Comparison of ENCODE assay signal across 18 cellular contexts in the genomic region with DNA sequence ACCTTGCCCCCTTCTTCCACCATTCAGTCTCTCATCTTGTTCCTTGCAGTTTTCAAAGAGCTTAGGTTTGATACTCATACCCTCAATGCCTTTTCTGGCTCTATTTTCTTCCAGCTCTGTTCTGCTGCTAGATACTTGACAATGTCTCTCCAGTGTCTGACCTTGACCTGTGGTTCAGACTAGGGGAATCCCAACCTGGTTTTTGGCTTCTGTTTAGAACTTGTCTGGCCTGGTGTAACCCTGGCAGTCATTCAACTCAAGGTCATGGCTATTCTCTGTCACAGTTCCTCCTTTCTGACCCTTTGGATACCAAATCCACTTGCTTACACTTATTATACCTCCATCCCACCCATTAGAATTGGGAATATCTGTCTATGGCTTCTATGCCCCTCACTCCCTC. TPM values are rescaled to one million over a fixed set of nuclear protein-coding genes. Genes with fewer than 3 reads are reported as not detected.
A peak's percentile ranks its signal among the peaks of the same experiment; 100 is the strongest.
DNase-seq lines count a peak whose midpoint lies in the region; ATAC-seq, FAIRE-seq and TF ChIP-seq lines count a peak whose summit lies in the region.
"Had no signal": no experiment of that assay in that cellular context is flagged by ENCODE, and none has a peak within 500 bp of the region (broad histone marks: within the 10 kb centered on the region; RNA-seq: fewer than 3 reads in every experiment).

No MANE protein-coding gene starts in this region.

- H3K27ac Mint-ChIP-seq in activated CD4-positive, alpha-beta memory T cell treated with anti-CD3 and anti-CD28 coated beads for 36 hours: no peak overlapping the region
- H3K27ac Mint-ChIP-seq in Caco-2 (ENCODE audit: unreplicated experiment): no peak overlapping the region
- H3K27ac Mint-ChIP-seq: CD4-positive, CD25-positive, alpha-beta regulatory T cell; GM23338 had no signal

- POLR2A ChIA-PET in HepG2 (lab: Yijun Ruan, JAX) (no interaction called here), Caco-2 (lab: Charles Lee) (no interaction called here)
- POLR2A ChIA-PET in activated CD4-positive, alpha-beta memory T cell treated with anti-CD3 and anti-CD28 coated beads for 36 hours (lab: Charles Lee): no interaction called here

- H4K20me1 ChIP-seq in HepG2 (ENCODE audit: insufficient read depth, low read length): no peaks in the 10 kb centered on the region
- H4K20me1 ChIP-seq: BLaER1 treated with 17β-estradiol and CSF1 and Interleukin-3, amounts not matched to agents 10 nM and 100 nM had no signal

- no peak overlapping the region for H3K4me3 Mint-ChIP-seq in activated CD4-positive, alpha-beta memory T cell treated with anti-CD3 and anti-CD28 coated beads for 36 hours
- H3K4me3 Mint-ChIP-seq in Caco-2 (ENCODE audit: unreplicated experiment): no peak overlapping the region
- H3K4me3 Mint-ChIP-seq: CD4-positive, CD25-positive, alpha-beta regulatory T cell; GM23338 had no signal

- TF ChIP-seq EP300 in HepG2 (IDR thresholded peaks at IDR 0.05; ENCODE audit: low read depth in 2 of 2, low read length in 2 of 2) (no peak), HepG2 (CRISPR knock-in tag; IDR thresholded peaks at IDR 0.05; ENCODE audit: borderline replicate concordance) (no peak)

- H3K9me3 ChIP-seq in right lobe of liver (no peaks in the 10 kb centered on the region), HepG2 (ENCODE audit: low read length) (no peaks in the 10 kb centered on the region), Caco-2 (no peaks in the 10 kb centered on the region)
- H3K9me3 ChIP-seq: BLaER1 treated with 17β-estradiol and CSF1 and Interleukin-3, amounts not matched to agents 10 nM and 100 nM had no signal

- peak in 3 of 4 donors; percentile 56 to 63 (median 62) for ATAC-seq in right lobe of liver
- no peak for ATAC-seq in HepG2
- ATAC-seq in GM19351 (IDR thresholded peaks at IDR 0.05; ENCODE audit: unreplicated experiment): peak; percentile 64
- ATAC-seq in HG02798 (IDR thresholded peaks at IDR 0.05; ENCODE audit: poor library complexity, unreplicated experiment): peak; percentile 64
- no peak for ATAC-seq in HG03139 (IDR thresholded peaks at IDR 0.05; ENCODE audit: unreplicated experiment)
- ATAC-seq: GM23338 had no signal

- TF ChIP-seq RAD21 in HepG2 (CRISPR knock-in tag; IDR thresholded peaks at IDR 0.05): no peak

- no peak overlapping the region for H3K4me2 ChIP-seq in HepG2 (ENCODE audit: low read depth, low read length)
- H3K4me2 ChIP-seq: BLaER1 treated with 17β-estradiol and CSF1 and Interleukin-3, amounts not matched to agents 10 nM and 100 nM; GM23338 had no signal

- no peak overlapping the region for H3K9ac ChIP-seq in HepG2 (ENCODE audit: insufficient read depth, low read depth, low read length)
- H3K9ac ChIP-seq: BLaER1 treated with 17β-estradiol and CSF1 and Interleukin-3, amounts not matched to agents 10 nM and 100 nM had no signal

- H3K4me1 ChIP-seq in right lobe of liver: no peaks in the 10 kb centered on the region
- H3K4me1 ChIP-seq in HepG2 (ENCODE audit: insufficient read depth, low read length): 0 out of 2 replicates have a peak, but pooled peaks cover under 1% of the 10 kb centered on the region
- no peaks in the 10 kb centered on the region for H3K4me1 ChIP-seq in Caco-2
- H3K4me1 ChIP-seq: BLaER1 treated with 17β-estradiol and CSF1 and Interleukin-3, amounts not matched to agents 10 nM and 100 nM had no signal

- H3K36me3 ChIP-seq in right lobe of liver (no peaks in the 10 kb centered on the region), HepG2 (replicated peaks in 1 of 2; ENCODE audit: control insufficient read depth in 1 of 2, insufficient read depth in 2 of 2, low read length in 2 of 2) (no peaks in the 10 kb centered on the region), Caco-2 (ENCODE audit: control insufficient read depth, insufficient read depth, low read length) (no peaks in the 10 kb centered on the region)
- H3K36me3 ChIP-seq: BLaER1 treated with 17β-estradiol and CSF1 and Interleukin-3, amounts not matched to agents 10 nM and 100 nM had no signal

- TF ChIP-seq CTCF in right lobe of liver (IDR thresholded peaks at IDR 0.05) (no peak), HepG2 (CRISPR knock-in tag; IDR thresholded peaks at IDR 0.05) (no peak), Caco-2 (IDR thresholded peaks at IDR 0.05; ENCODE audit: insufficient read depth in 1 of 2, low read depth in 1 of 2, low read length in 1 of 2, severe bottlenecking in 1 of 2, unreplicated experiment in 1 of 2) (no peak)

- intact Hi-C loops in right lobe of liver (cut with DNase I) (no loop called here), HepG2 (cut with micrococcal nuclease; ENCODE audit: unreplicated experiment) (no loop called here), cardiac septum (cut with DNase I) (no loop called here), Caco-2 (cut with micrococcal nuclease; ENCODE audit: unreplicated experiment) (no loop called here)
- intact Hi-C loops in activated CD4-positive, alpha-beta memory T cell treated with anti-CD3 and anti-CD28 coated beads for 36 hours (cut with micrococcal nuclease): no loop called here

- BruUV-seq in HepG2 (replicated peaks; lab: Mats Ljungman, UMichigan) (no TSS peak), Caco-2 (replicated peaks; lab: Mats Ljungman, UMichigan) (no TSS peak)

- CTCF ChIA-PET in HepG2 (lab: Yijun Ruan, JAX; ENCODE audit: low intra/inter-chr PET ratio, low total read pairs): no interaction called here
- CTCF ChIA-PET in activated CD4-positive, alpha-beta memory T cell treated with anti-CD3 and anti-CD28 coated beads for 36 hours (lab: Charles Lee): no interaction called here
- CTCF ChIA-PET in Caco-2 (lab: Charles Lee): no interaction called here

- FAIRE-seq in HepG2 (lab: Jason Lieb, UNC): no peak
- FAIRE-seq: G401.6, GM19239, HTR-8/SVneo had no signal

- H3K79me2 ChIP-seq in HepG2 (ENCODE audit: insufficient read depth, low read length): no peaks in the 10 kb centered on the region

- H3K27me3 ChIP-seq in right lobe of liver (no peaks in the 10 kb centered on the region), HepG2 (ENCODE audit: control insufficient read depth in 1 of 2, insufficient read depth in 2 of 2, low read length in 2 of 2) (peaks cover 1 to 16% of the 10 kb centered on the region in 2 experiments; a peak in 2 of 5 replicates), Caco-2 (replicated peaks; ENCODE audit: control insufficient read depth, insufficient read depth, low read length) (no peaks in the 10 kb centered on the region; the same call in 1 of the 2 replicates)
- H3K27me3 ChIP-seq: BLaER1 treated with 17β-estradiol and CSF1 and Interleukin-3, amounts not matched to agents 10 nM and 100 nM had no signal

- no peak overlapping the region for H3K27ac ChIP-seq in right lobe of liver
- H3K27ac ChIP-seq in HepG2 (ENCODE audit: extremely low read length, insufficient read depth, low read length): no peak overlapping the region
- H3K27ac ChIP-seq: BLaER1 treated with 17β-estradiol and CSF1 and Interleukin-3, amounts not matched to agents 10 nM and 100 nM had no signal

- no peaks in the 10 kb centered on the region for H3K36me3 Mint-ChIP-seq in activated CD4-positive, alpha-beta memory T cell treated with anti-CD3 and anti-CD28 coated beads for 36 hours
- no peaks in the 10 kb centered on the region for H3K36me3 Mint-ChIP-seq in Caco-2 (ENCODE audit: insufficient read depth, unreplicated experiment)
- H3K36me3 Mint-ChIP-seq: CD4-positive, CD25-positive, alpha-beta regulatory T cell had no signal

- in situ Hi-C loops in HepG2 (cut with HindIII; ENCODE audit: extremely low pct_ligation_motif_present, low pct_unique_long_range_greater_than_20kb): no loop called here

- no peak for DNase-seq in right lobe of liver
- no peak for DNase-seq in HepG2 (ENCODE audit: low spot score)
- DNase-seq in activated CD4-positive, alpha-beta memory T cell treated with anti-CD3 and anti-CD28 coated beads for 36 hours: no peak
- DNase-seq in cardiac septum (ENCODE audit: low spot score): no peak
- no peak for DNase-seq in Caco-2
- DNase-seq: 8988T; CD4-positive, CD25-positive, alpha-beta regulatory T cell; DMS153; EL; H7 had no signal

- H3K4me1 Mint-ChIP-seq in activated CD4-positive, alpha-beta memory T cell treated with anti-CD3 and anti-CD28 coated beads for 36 hours (ENCODE audit: low read depth): no peaks in the 10 kb centered on the region
- no peaks in the 10 kb centered on the region for H3K4me1 Mint-ChIP-seq in Caco-2 (ENCODE audit: low read depth, unreplicated experiment)
- H3K4me1 Mint-ChIP-seq: CD4-positive, CD25-positive, alpha-beta regulatory T cell; GM23338 had no signal

- H3K27me3 Mint-ChIP-seq in activated CD4-positive, alpha-beta memory T cell treated with anti-CD3 and anti-CD28 coated beads for 36 hours: no peaks in the 10 kb centered on the region
- H3K27me3 Mint-ChIP-seq in Caco-2 (ENCODE audit: insufficient read depth, unreplicated experiment): peaks cover 13% of the 10 kb centered on the region

- TF ChIP-seq POLR2A in right lobe of liver (IDR thresholded peaks at IDR 0.05) (no peak), HepG2 (IDR thresholded peaks at IDR 0.05; ENCODE audit: insufficient read depth in 1 of 2, low read depth in 2 of 2, low read length in 2 of 2) (no peak)

- H2AFZ ChIP-seq in HepG2 (ENCODE audit: low read length): no peak overlapping the region
- H2AFZ ChIP-seq: GM23338 had no signal

- no peaks in the 10 kb centered on the region for H3K9me3 Mint-ChIP-seq in activated CD4-positive, alpha-beta memory T cell treated with anti-CD3 and anti-CD28 coated beads for 36 hours
- no peaks in the 10 kb centered on the region for H3K9me3 Mint-ChIP-seq in Caco-2 (ENCODE audit: unreplicated experiment)
- H3K9me3 Mint-ChIP-seq: GM23338 had no signal

- H3K4me3 ChIP-seq in right lobe of liver (no peak overlapping the region), HepG2 (replicated peaks in 1 of 3; ENCODE audit: insufficient read depth in 1 of 3, low read depth in 2 of 3, low read length in 3 of 3) (no peak overlapping the region), Caco-2 (ENCODE audit: low read depth, low read length) (no peak overlapping the region)
- H3K4me3 ChIP-seq: BLaER1 treated with 17β-estradiol and CSF1 and Interleukin-3, amounts not matched to agents 10 nM and 100 nM; GM23338 had no signal

RNA-seq across cellular contexts. Expression of gene IMP4, which starts 31.8 kb away (rescaled TPM):
- total RNA-seq in right lobe of liver (100 to 1,000 TPM in 2 of 6 experiments, 10 to 100 TPM in 4; 43.1 to 136 (median 56.7) TPM), HepG2 (2016; rRNA removed; fragmentation: Illumina TruSeq; extraction: Trizol) (142 and 153 TPM in 2 replicates), cardiac septum (60.7 TPM), Caco-2 (2022) (105 and 120 TPM in 2 replicates)
- total RNA-seq in HepG2 (2016; cell fraction: cytosol; rRNA removed; fragmentation: Illumina TruSeq; extraction: Trizol; ENCODE audit: low read depth): 85.2 and 85.6 TPM in 2 replicates
- 148 and 152 TPM in 2 replicates for total RNA-seq in HepG2 (2016; cell fraction: insoluble cytoplasmic fraction; rRNA removed; fragmentation: Illumina TruSeq; extraction: Trizol)
- total RNA-seq in HepG2 (2016; cell fraction: membrane; rRNA removed; fragmentation: Illumina TruSeq; extraction: Trizol): 114 and 119 TPM in 2 replicates
- 83.0 and 87.0 TPM in 2 replicates for total RNA-seq in HepG2 (2016; cell fraction: nucleus; rRNA removed; fragmentation: Illumina TruSeq; extraction: Trizol)
- 158 and 167 TPM in 2 replicates for polyA plus RNA-seq in HepG2 (2011; rRNA removed)
- 161 and 264 TPM in 2 replicates for polyA plus RNA-seq in HepG2 (2011; cell fraction: cytosol; rRNA removed)
- polyA plus RNA-seq in HepG2 (2011; cell fraction: nucleus; rRNA removed): 321 and 379 TPM in 2 replicates
- 91.4 and 129 TPM in 2 replicates for polyA plus RNA-seq in HepG2 (2012)
- 122 and 142 TPM in 2 replicates for polyA plus RNA-seq in HepG2 (2016; cell fraction: cytosol; fragmentation: Illumina TruSeq; extraction: Trizol; ENCODE audit: low read depth)
- polyA plus RNA-seq in HepG2 (2016; cell fraction: insoluble cytoplasmic fraction; fragmentation: Illumina TruSeq; extraction: Trizol; ENCODE audit: low read depth): 167 and 186 TPM in 2 replicates
- polyA plus RNA-seq in HepG2 (2016; cell fraction: membrane; fragmentation: Illumina TruSeq; extraction: Trizol; ENCODE audit: low read depth): 126 and 131 TPM in 2 replicates
- polyA plus RNA-seq in HepG2 (2016; cell fraction: nucleus; fragmentation: Illumina TruSeq; extraction: Trizol; ENCODE audit: insufficient read depth, low read depth): 177 and 185 TPM in 2 replicates
- polyA minus RNA-seq in HepG2 (2011; rRNA and poly(A)+ RNA removed; ENCODE audit: low replicate concordance): 143 and 197 TPM in 2 replicates
- 41.3 and 41.8 TPM in 2 replicates for polyA minus RNA-seq in HepG2 (2011; cell fraction: cytosol; rRNA and poly(A)+ RNA removed)
- 91.3 and 103 TPM in 2 replicates for polyA minus RNA-seq in HepG2 (2011; cell fraction: nucleus; rRNA and poly(A)+ RNA removed)
- total RNA-seq in activated CD4-positive, alpha-beta memory T cell treated with anti-CD3 and anti-CD28 coated beads for 36 hours: 100 to 1,000 TPM; 125 to 128 TPM

RNA-seq across cellular contexts. Expression of gene PTPN18, which starts 45.0 kb away (rescaled TPM):
- total RNA-seq in right lobe of liver (10 to 100 TPM; 25.6 to 43.5 (median 30.3) TPM), HepG2 (2016; rRNA removed; fragmentation: Illumina TruSeq; extraction: Trizol) (10.8 and 14.8 TPM in 2 replicates), cardiac septum (13.4 TPM), Caco-2 (2022) (46.5 and 51.0 TPM in 2 replicates)
- 8.0 and 13.0 TPM in 2 replicates for total RNA-seq in HepG2 (2016; cell fraction: cytosol; rRNA removed; fragmentation: Illumina TruSeq; extraction: Trizol; ENCODE audit: low read depth)
- total RNA-seq in HepG2 (2016; cell fraction: insoluble cytoplasmic fraction; rRNA removed; fragmentation: Illumina TruSeq; extraction: Trizol): 7.6 and 15.8 TPM in 2 replicates
- total RNA-seq in HepG2 (2016; cell fraction: membrane; rRNA removed; fragmentation: Illumina TruSeq; extraction: Trizol): 16.2 and 20.0 TPM in 2 replicates
- 20.9 and 28.1 TPM in 2 replicates for total RNA-seq in HepG2 (2016; cell fraction: nucleus; rRNA removed; fragmentation: Illumina TruSeq; extraction: Trizol)
- polyA plus RNA-seq in HepG2 (2011; rRNA removed): 39.5 and 39.6 TPM in 2 replicates
- polyA plus RNA-seq in HepG2 (2011; cell fraction: cytosol; rRNA removed): 19.5 and 25.1 TPM in 2 replicates
- polyA plus RNA-seq in HepG2 (2011; cell fraction: nucleus; rRNA removed): 126 and 152 TPM in 2 replicates
- 18.3 and 19.5 TPM in 2 replicates for polyA plus RNA-seq in HepG2 (2012)
- 10.6 and 15.8 TPM in 2 replicates for polyA plus RNA-seq in HepG2 (2016; cell fraction: cytosol; fragmentation: Illumina TruSeq; extraction: Trizol; ENCODE audit: low read depth)
- polyA plus RNA-seq in HepG2 (2016; cell fraction: insoluble cytoplasmic fraction; fragmentation: Illumina TruSeq; extraction: Trizol; ENCODE audit: low read depth): 14.2 and 24.0 TPM in 2 replicates
- 22.4 and 27.8 TPM in 2 replicates for polyA plus RNA-seq in HepG2 (2016; cell fraction: membrane; fragmentation: Illumina TruSeq; extraction: Trizol; ENCODE audit: low read depth)
- polyA plus RNA-seq in HepG2 (2016; cell fraction: nucleus; fragmentation: Illumina TruSeq; extraction: Trizol; ENCODE audit: insufficient read depth, low read depth): 91.6 and 101 TPM in 2 replicates
- polyA minus RNA-seq in HepG2 (2011; rRNA and poly(A)+ RNA removed; ENCODE audit: low replicate concordance): 47.1 and 49.5 TPM in 2 replicates
- 13.8 and 15.2 TPM in 2 replicates for polyA minus RNA-seq in HepG2 (2011; cell fraction: cytosol; rRNA and poly(A)+ RNA removed)
- 62.4 and 69.0 TPM in 2 replicates for polyA minus RNA-seq in HepG2 (2011; cell fraction: nucleus; rRNA and poly(A)+ RNA removed)
- total RNA-seq in activated CD4-positive, alpha-beta memory T cell treated with anti-CD3 and anti-CD28 coated beads for 36 hours: 10 to 100 TPM; 42.1 to 44.9 TPM

Comparison
In these comparisons a context has a peak if more than half of its experiments do, and no peak if none do; other contexts are left out.
1. ATAC-seq: peak in right lobe of liver (3 of 4), GM19351 (single experiment) and HG02798 (single experiment); none in HepG2 (single experiment) and HG03139 (single experiment).